37 cellular contexts compared by ENCODE assay signal in genomic region chr5:146474040-146474439, GRCh38. TPM values are rescaled to one million over a fixed set of nuclear protein-coding genes. Genes with fewer than 3 reads are reported as not detected.
DNase-seq lines count a peak whose midpoint lies in the region; FAIRE-seq and TF ChIP-seq lines count a peak whose summit lies in the region.
"Had no signal": no experiment of that assay in that cellular context is flagged by ENCODE, and none has a peak within 500 bp of the region (broad histone marks: within the 10 kb centered on the region; RNA-seq: fewer than 3 reads in every experiment).

No MANE protein-coding gene starts in this region.

- H3K9ac ChIP-seq in BLaER1 treated with 17β-estradiol and CSF1 and Interleukin-3, amounts not matched to agents 10 nM and 100 nM = no peak overlapping the region
- no peak overlapping the region for H3K9ac ChIP-seq in endothelial cell of umbilical vein (replicated peaks; ENCODE audit: extremely low read depth, insufficient read depth, low read length)

- CTCF ChIA-PET in OCI-LY7 (lab: Charles Lee; ENCODE audit: unreplicated experiment) (no interaction called here), endothelial cell of umbilical vein (lab: Charles Lee) (interaction anchor here (0.5 to 1.1 kb wide), 4 partner anchors 9 to 342 kb away, joined by 3 to 4 read pairs (median 3); no protein-coding TSS in a partner anchor)

- H3K4me3 Mint-ChIP-seq in endothelial cell (ENCODE audit: unreplicated experiment) = no peak overlapping the region
- H3K4me3 Mint-ChIP-seq: activated B cell treated with CpG ODN at 0.5 μM for 24 hours; activated CD8-positive, alpha-beta memory T cell treated with anti-CD3 and anti-CD28 coated beads, Interleukin-2, amount 10 ng/mL, durations not matched to agents 7 days and 5 days; natural killer cell treated with Interleukin-12 subunit alpha and Interleukin-12 subunit beta and Interleukin-15 and Interleukin-18, amount 100 ng/mL, for 72 hours had no signal

- peak overlapping the region in 4 of 11 experiments; percentile 3 to 44 (median 31); a peak in 6 of 22 replicates for H3K27ac ChIP-seq in BLaER1 treated with 17β-estradiol and CSF1 and Interleukin-3, amounts not matched to agents 10 nM and 100 nM
- H3K27ac ChIP-seq in OCI-LY7 (ENCODE audit: low read depth, low read length, poor library complexity, severe bottlenecking) = no peak overlapping the region
- no peak overlapping the region for H3K27ac ChIP-seq in endothelial cell of umbilical vein (ENCODE audit: insufficient read depth, low read depth, low read length)
- H3K27ac ChIP-seq: adrenal gland, body of pancreas, esophagus squamous epithelium, foreskin keratinocyte, heart left ventricle, PC-9, sigmoid colon, thyroid gland, vagina had no signal

- H3K4me2 ChIP-seq in BLaER1 treated with 17β-estradiol and CSF1 and Interleukin-3, amounts not matched to agents 10 nM and 100 nM = peak overlapping the region in 8 of 11 experiments; percentile 8 to 57 (median 49); a peak in 13 of 22 replicates
- H3K4me2 ChIP-seq in OCI-LY7 (ENCODE audit: low read length) (no peak overlapping the region), endothelial cell of umbilical vein (ENCODE audit: insufficient read depth, low read length) (no peak overlapping the region)
- H3K4me2 ChIP-seq: PC-9 had no signal

- no peak overlapping the region for H3K27ac Mint-ChIP-seq in endothelial cell (ENCODE audit: unreplicated experiment)
- H3K27ac Mint-ChIP-seq: activated B cell treated with CpG ODN at 0.5 μM for 24 hours; activated CD8-positive, alpha-beta memory T cell treated with anti-CD3 and anti-CD28 coated beads, Interleukin-2, amount 10 ng/mL, durations not matched to agents 7 days and 5 days; natural killer cell treated with Interleukin-12 subunit alpha and Interleukin-12 subunit beta and Interleukin-15 and Interleukin-18, amount 100 ng/mL, for 72 hours had no signal

- TF ChIP-seq POLR2A in H54 (IDR thresholded peaks at IDR 0.05; ENCODE audit: low read depth, low read length) = no peak
- TF ChIP-seq POLR2A in endothelial cell of umbilical vein (IDR thresholded peaks at IDR 0.05; ENCODE audit: low read depth, low read length) = no peak

- POLR2A ChIA-PET in OCI-LY7 (lab: Charles Lee) (interaction anchor here (0.6 to 0.9 kb wide), 3 partner anchors 14 to 205 kb away, joined by 3 read pairs; no protein-coding TSS in a partner anchor), endothelial cell of umbilical vein (lab: Charles Lee) (no interaction called here)

- BruUV-seq in OCI-LY7 (replicated peaks; lab: Mats Ljungman, UMichigan) (no TSS peak), endothelial cell of umbilical vein (replicated peaks; lab: Mats Ljungman, UMichigan) (no TSS peak)

- dilution Hi-C loops in endothelial cell of umbilical vein (cut with MboI; ENCODE audit: extremely low pct_ligation_motif_present, low sequenced_read_pairs) = no loop called here

- no peaks in the 10 kb centered on the region for H3K9me3 Mint-ChIP-seq in endothelial cell (ENCODE audit: unreplicated experiment)
- H3K9me3 Mint-ChIP-seq: natural killer cell treated with Interleukin-12 subunit alpha and Interleukin-12 subunit beta and Interleukin-15 and Interleukin-18, amount 100 ng/mL, for 72 hours had no signal

- intact Hi-C loops in OCI-LY7 (cut with micrococcal nuclease; ENCODE audit: unreplicated experiment) = no loop called here
- intact Hi-C loops in endothelial cell of umbilical vein (cut with micrococcal nuclease) = loop anchor here (1.0 kb wide), 1 partner anchor 13 kb away; no protein-coding TSS in a partner anchor

- no peaks in the 10 kb centered on the region for H3K9me3 ChIP-seq in BLaER1 treated with 17β-estradiol and CSF1 and Interleukin-3, amounts not matched to agents 10 nM and 100 nM (replicated peaks in 1 of 11)
- H3K9me3 ChIP-seq in OCI-LY7 (ENCODE audit: low read length) (no peaks in the 10 kb centered on the region), endothelial cell of umbilical vein (replicated peaks; ENCODE audit: control insufficient read depth, insufficient read depth, low read length) (no peaks in the 10 kb centered on the region)
- H3K9me3 ChIP-seq: adrenal gland, body of pancreas, esophagus squamous epithelium, heart left ventricle, sigmoid colon, thyroid gland, vagina had no signal

- H3K79me2 ChIP-seq in OCI-LY7 (ENCODE audit: insufficient read depth, low read depth, low read length) (peaks cover 43% of the 10 kb centered on the region), endothelial cell of umbilical vein (ENCODE audit: control insufficient read depth, insufficient read depth, low read length) (peaks cover 18% of the 10 kb centered on the region)

- peaks cover 0 to 24% (median 18%) of the 10 kb centered on the region in 10 experiments; a peak in 14 of 20 replicates for H3K4me1 ChIP-seq in BLaER1 treated with 17β-estradiol and CSF1 and Interleukin-3, amounts not matched to agents 10 nM and 100 nM
- H3K4me1 ChIP-seq in OCI-LY7 (ENCODE audit: insufficient read depth, low read length, poor library complexity, severe bottlenecking) (peaks cover 9% of the 10 kb centered on the region), endothelial cell of umbilical vein (ENCODE audit: control insufficient read depth, extremely low read depth, insufficient read depth, low read length) (peaks cover 30% of the 10 kb centered on the region)
- H3K4me1 ChIP-seq: adrenal gland, body of pancreas, esophagus squamous epithelium, foreskin keratinocyte, sigmoid colon, thyroid gland, vagina had no signal

- H3K36me3 Mint-ChIP-seq in endothelial cell (ENCODE audit: low read depth, unreplicated experiment) = peaks cover 23% of the 10 kb centered on the region

- H3K4me3 ChIP-seq in BLaER1 treated with 17β-estradiol and CSF1 and Interleukin-3, amounts not matched to agents 10 nM and 100 nM = no peak overlapping the region
- H3K4me3 ChIP-seq in OCI-LY7 (ENCODE audit: low read depth, low read length, poor library complexity, severe bottlenecking) (no peak overlapping the region), endothelial cell of umbilical vein (replicated peaks in 1 of 3; ENCODE audit: insufficient read depth in 1 of 3, low read depth in 1 of 3, low read length in 3 of 3) (no peak overlapping the region)
- H3K4me3 ChIP-seq: adrenal gland, body of pancreas, esophagus squamous epithelium, heart left ventricle, lung, PC-9, sigmoid colon, thyroid gland, vagina had no signal

- no peaks in the 10 kb centered on the region for H3K9me1 ChIP-seq in endothelial cell of umbilical vein (replicated peaks; ENCODE audit: control insufficient read depth, extremely low read depth, insufficient read depth, low read length)

- FAIRE-seq in H54 (lab: Jason Lieb, UNC) (peak; percentile 33), endothelial cell of umbilical vein (lab: Jason Lieb, UNC) (no peak)
- FAIRE-seq: H1, kidney had no signal

- peaks cover 77 to 100% (median 98%) of the 10 kb centered on the region in 11 experiments for H3K36me3 ChIP-seq in BLaER1 treated with 17β-estradiol and CSF1 and Interleukin-3, amounts not matched to agents 10 nM and 100 nM
- peaks cover 99% of the 10 kb centered on the region for H3K36me3 ChIP-seq in OCI-LY7 (ENCODE audit: insufficient read depth, low read length)
- peaks cover 12 to 18% of the 10 kb centered on the region in 2 experiments for H3K36me3 ChIP-seq in endothelial cell of umbilical vein (ENCODE audit: control insufficient read depth in 2 of 2, extremely low read depth in 1 of 2, insufficient read depth in 2 of 2, low read length in 2 of 2)

- DNase-seq in H54 (ENCODE audit: insufficient read length, low spot score) = no peak
- DNase-seq in OCI-LY7 (ENCODE audit: low spot score) = peak; percentile 15
- peak; percentile 17 for DNase-seq in endothelial cell of umbilical vein (ENCODE audit: low read depth, low spot score)
- no peak for DNase-seq in DMS153 treated with DMSO at 0.1 percent for 48 hours (lab: John Stamatoyannopoulos, UW; ENCODE audit: unreplicated experiment)
- DNase-seq in NCI-H446 (lab: John Stamatoyannopoulos, UW) = no peak
- no peak for DNase-seq in endothelial cell (ENCODE audit: low spot score)
- no peak for DNase-seq in hippocampal formation (lab: John Stamatoyannopoulos, UW)
- DNase-seq: activated B cell treated with CpG ODN at 0.5 μM for 24 hours; activated CD4-positive, alpha-beta T cell treated with anti-CD3 and anti-CD28 coated beads, Interleukin-2, amount 50 U/mL, for 1 hour; activated CD8-positive, alpha-beta memory T cell treated with anti-CD3 and anti-CD28 coated beads, Interleukin-2, amount 10 ng/mL, durations not matched to agents 7 days and 5 days; activated gamma-delta T cell treated with Interleukin-2 at 50 U/mL for 16 hours; activated T-cell treated with anti-CD3 and anti-CD28 coated beads, Interleukin-2, amount 50 U/mL, for 48 hours; adrenal gland; body of pancreas; DMS153; esophagus squamous epithelium; foreskin keratinocyte; heart left ventricle; kidney; NCI-H1105 treated with DMSO at 0.1 percent for 48 hours; NCI-H1930; NCI-H2171 treated with DMSO at 0.1 percent for 48 hours; NCI-H510A treated with DMSO at 0.1 percent for 48 hours; occipital lobe; PC-9; sigmoid colon; stimulated activated CD4-positive, alpha-beta T cell treated with anti-CD3 and anti-CD28 coated beads, Interleukin-4, amount 100 ng/mL, for 1 hour; T1000; thyroid gland had no signal

- no peak for TF ChIP-seq CTCF in OCI-LY7 (conservative IDR thresholded peaks at IDR 0.05; ENCODE audit: low read length)
- TF ChIP-seq CTCF in endothelial cell of umbilical vein (IDR thresholded peaks at IDR 0.05; ENCODE audit: extremely low read depth in 1 of 2, insufficient read depth in 1 of 2, low read depth in 1 of 2, low read length in 2 of 2) = no peak
- TF ChIP-seq CTCF in endothelial cell (IDR thresholded peaks at IDR 0.05; ENCODE audit: unreplicated experiment) = no peak

- peaks cover 4 to 87% (median 56%) of the 10 kb centered on the region in 11 experiments; a peak in 19 of 22 replicates for H4K20me1 ChIP-seq in BLaER1 treated with 17β-estradiol and CSF1 and Interleukin-3, amounts not matched to agents 10 nM and 100 nM
- H4K20me1 ChIP-seq in OCI-LY7 (ENCODE audit: insufficient read depth, low read length) (peaks cover 15% of the 10 kb centered on the region; the same call in 1 of the 2 replicates), endothelial cell of umbilical vein (replicated peaks; ENCODE audit: control insufficient read depth, extremely low read depth, insufficient read depth, low read length) (peaks cover 2% of the 10 kb centered on the region)

- H2AFZ ChIP-seq in OCI-LY7 (ENCODE audit: low read length) (no peak overlapping the region), endothelial cell of umbilical vein (ENCODE audit: low read depth, low read length) (no peak overlapping the region)
- H2AFZ ChIP-seq: PC-9 had no signal

- no peaks in the 10 kb centered on the region for H3K27me3 ChIP-seq in BLaER1 treated with 17β-estradiol and CSF1 and Interleukin-3, amounts not matched to agents 10 nM and 100 nM
- no peaks in the 10 kb centered on the region for H3K27me3 ChIP-seq in endothelial cell of umbilical vein (ENCODE audit: control insufficient read depth in 2 of 2, insufficient read depth in 2 of 2, low read length in 2 of 2)
- H3K27me3 ChIP-seq: adrenal gland, body of pancreas, esophagus squamous epithelium, foreskin keratinocyte, heart left ventricle, sigmoid colon, thyroid gland, vagina had no signal

- H3K4me1 Mint-ChIP-seq in endothelial cell (ENCODE audit: unreplicated experiment) = peaks cover 17% of the 10 kb centered on the region
- H3K4me1 Mint-ChIP-seq: activated CD8-positive, alpha-beta memory T cell treated with anti-CD3 and anti-CD28 coated beads, Interleukin-2, amount 10 ng/mL, durations not matched to agents 7 days and 5 days had no signal

- H3K27me3 Mint-ChIP-seq in endothelial cell (ENCODE audit: unreplicated experiment) = peaks cover 2% of the 10 kb centered on the region
- H3K27me3 Mint-ChIP-seq: activated B cell treated with CpG ODN at 0.5 μM for 24 hours; activated CD8-positive, alpha-beta memory T cell treated with anti-CD3 and anti-CD28 coated beads, Interleukin-2, amount 10 ng/mL, durations not matched to agents 7 days and 5 days; natural killer cell treated with Interleukin-12 subunit alpha and Interleukin-12 subunit beta and Interleukin-15 and Interleukin-18, amount 100 ng/mL, for 72 hours had no signal

- no peaks in the 10 kb centered on the region for H3K9me2 ChIP-seq in OCI-LY7 (ENCODE audit: insufficient read depth, low read length)

RNA-seq across cellular contexts. Expression of gene TCERG1, which starts 26.9 kb away (rescaled TPM):
- total RNA-seq in OCI-LY7 (2014; rRNA removed; shearing (Covaris generic)) = 115 and 136 TPM in 2 replicates
- 164 and 173 TPM in 2 replicates for total RNA-seq in OCI-LY7 (2022)
- total RNA-seq in endothelial cell of umbilical vein = 82.2 and 98.4 TPM in 2 replicates
- polyA plus RNA-seq in endothelial cell of umbilical vein = 71.4 and 76.2 TPM in 2 replicates
- polyA plus RNA-seq in endothelial cell of umbilical vein (2011; cell fraction: cytosol; rRNA removed) = 34.1 and 36.6 TPM in 2 replicates
- 201 and 224 TPM in 2 replicates for polyA plus RNA-seq in endothelial cell of umbilical vein (2011; cell fraction: nucleus; rRNA removed)
- polyA plus RNA-seq in endothelial cell of umbilical vein (2012) = 44.2 and 57.4 TPM in 2 replicates
- polyA minus RNA-seq in endothelial cell of umbilical vein = 272 and 292 TPM in 2 replicates
- 39.5 TPM for polyA minus RNA-seq in endothelial cell of umbilical vein (2011; cell fraction: cytosol; rRNA and poly(A)+ RNA removed)
- polyA minus RNA-seq in endothelial cell of umbilical vein (2011; cell fraction: nucleus; rRNA and poly(A)+ RNA removed) = 299 and 407 TPM in 2 replicates
- 71.6 TPM for total RNA-seq in endothelial cell (ENCODE audit: unreplicated experiment)

RNA-seq across cellular contexts. Expression of gene GPR151, which starts 42.0 kb away (rescaled TPM):
- not detected in 2 replicates for total RNA-seq in OCI-LY7 (2014; rRNA removed; shearing (Covaris generic))
- total RNA-seq in OCI-LY7 (2022) = not detected in 2 replicates
- total RNA-seq in endothelial cell of umbilical vein = not detected in 2 replicates
- 0.06 and 0.08 TPM in 2 replicates for polyA plus RNA-seq in endothelial cell of umbilical vein
- 0.03 and 0.06 TPM in 2 replicates for polyA plus RNA-seq in endothelial cell of umbilical vein (2011; cell fraction: cytosol; rRNA removed)
- polyA plus RNA-seq in endothelial cell of umbilical vein (2011; cell fraction: nucleus; rRNA removed) = 0.04 TPM in 1 of 2 replicates, not detected in the other
- 0.08 TPM in 1 of 2 replicates, not detected in the other for polyA plus RNA-seq in endothelial cell of umbilical vein (2012)
- polyA minus RNA-seq in endothelial cell of umbilical vein = 0.15 TPM in 1 of 2 replicates, not detected in the other
- polyA minus RNA-seq in endothelial cell of umbilical vein (2011; cell fraction: cytosol; rRNA and poly(A)+ RNA removed) = not detected
- polyA minus RNA-seq in endothelial cell of umbilical vein (2011; cell fraction: nucleus; rRNA and poly(A)+ RNA removed) = not detected in 2 replicates
- total RNA-seq in endothelial cell (ENCODE audit: unreplicated experiment) = not detected
- total RNA-seq: activated B cell treated with CpG ODN at 0.5 μM for 24 hours; activated CD8-positive, alpha-beta memory T cell treated with anti-CD3 and anti-CD28 coated beads, Interleukin-2, amount 10 ng/mL, durations not matched to agents 7 days and 5 days; adrenal gland; body of pancreas; dermis microvascular lymphatic vessel endothelial cell; esophagus squamous epithelium; foreskin keratinocyte; H1; heart left ventricle; kidney; lung; natural killer cell treated with Interleukin-12 subunit alpha and Interleukin-12 subunit beta and Interleukin-15 and Interleukin-18, amount 100 ng/mL, for 72 hours; PC-9; pulmonary artery endothelial cell; sigmoid colon; thyroid gland; vagina had no signal
- polyA plus RNA-seq: adrenal gland, BJ, foreskin keratinocyte, heart left ventricle, lung, sigmoid colon had no signal

Comparison
In these comparisons a context has a peak if more than half of its experiments do, and no peak if none do; other contexts are left out.
1. H3K4me2 ChIP-seq: peak in BLaER1 treated with 17β-estradiol and CSF1 and Interleukin-3, amounts not matched to agents 10 nM and 100 nM (8 of 11); none in OCI-LY7 (single experiment) and endothelial cell of umbilical vein (single experiment).
2. DNase-seq: peak in OCI-LY7 (single experiment) and endothelial cell of umbilical vein (single experiment); none in H54 (single experiment), DMS153 treated with DMSO at 0.1 percent for 48 hours (single experiment), NCI-H446 (0 of 2), endothelial cell (single experiment) and hippocampal formation (0 of 2).